In genomic region chr3:114402852-114403251, GRCh38 we compare ENCODE assay signal across 29 cellular contexts.
"Had no signal": no experiment of that assay in that cellular context is flagged by ENCODE, and none has a peak within 500 bp of the region (broad histone marks: within the 10 kb centered on the region; RNA-seq: fewer than 3 reads in every experiment).

No MANE protein-coding gene starts in this region.

- H3K36me3 ChIP-seq: adrenal gland had no signal

- H3K4me3 ChIP-seq: adrenal gland had no signal

- DNase-seq: activated B cell treated with CpG ODN at 0.5 μM for 24 hours; activated CD4-positive, alpha-beta memory T cell treated with anti-CD3 and anti-CD28 coated beads for 36 hours; activated CD4-positive, alpha-beta T cell treated with anti-CD3 and anti-CD28 coated beads for 4 hours; activated CD4-positive, alpha-beta T cell treated with anti-CD3 and anti-CD28 coated beads, Interleukin-2, amount 10 ng/mL, durations not matched to agents 24 days and 14 days; activated CD4-positive, alpha-beta T cell treated with anti-CD3 and anti-CD28 coated beads, Interleukin-2, amount 50 U/mL, for 1 hour; activated CD4-positive, alpha-beta T cell treated with anti-CD3 and anti-CD28 coated beads, Interleukin-2, amount 50 U/mL, for 4 hours; activated CD4-positive, CD25-positive, alpha-beta regulatory T cell treated with anti-CD3 and anti-CD28 coated beads, Interleukin-2, amount 50 U/mL, for 72 hours; activated CD8-positive, alpha-beta memory T cell treated with anti-CD3 and anti-CD28 coated beads, Interleukin-2, amount 50 U/mL, for 4 hours; activated CD8-positive, alpha-beta T cell treated with anti-CD3 and anti-CD28 coated beads for 36 hours; activated effector memory CD4-positive, alpha-beta T cell treated with anti-CD3 and anti-CD28 coated beads, Interleukin-2, amount 50 U/mL, for 16 hours; activated gamma-delta T cell treated with Interleukin-2 at 50 U/mL for 16 hours; activated naive CD4-positive, alpha-beta T cell; activated naive CD4-positive, alpha-beta T cell treated with anti-CD3 and anti-CD28 coated beads for 36 hours; activated naive CD4-positive, alpha-beta T cell treated with anti-CD3 and anti-CD28 coated beads, Interleukin-2, amount 50 U/mL, for 16 hours; activated naive CD8-positive, alpha-beta T cell treated with anti-CD3 and anti-CD28 coated beads for 36 hours; activated T-cell treated with anti-CD3 and anti-CD28 coated beads for 4 hours; activated T-cell treated with anti-CD3 and anti-CD28 coated beads, Interleukin-2, amount 50 U/mL, for 1 hour; activated T-cell treated with anti-CD3 and anti-CD28 coated beads, Interleukin-2, amount 50 U/mL, for 4 hours; activated T-cell treated with anti-CD3 and anti-CD28 coated beads, Interleukin-2, amount 50 U/mL, for 72 hours; adrenal gland; amniotic stem cell; aorta; central memory CD4-positive, alpha-beta T cell; T-helper 1 cell; T-helper 2 cell; T-helper 9 cell had no signal

- H3K9me3 ChIP-seq: adrenal gland had no signal

- H3K27me3 ChIP-seq: adrenal gland had no signal

- ATAC-seq: activated CD8-positive, alpha-beta T cell treated with anti-CD3 and anti-CD28 coated beads for 36 hours; activated naive CD4-positive, alpha-beta T cell treated with anti-CD3 and anti-CD28 coated beads, Interleukin-2, amount 50 U/mL, for 72 hours; activated T-cell treated with anti-CD3 and anti-CD28 coated beads, Interleukin-2, amount 50 U/mL, for 4 hours; activated T-cell treated with anti-CD3 and anti-CD28 coated beads, Interleukin-2, amount 50 U/mL, for 72 hours; activated T-helper 17 cell treated with anti-CD3 and anti-CD28 coated beads, Interleukin-2, amount 50 U/mL, for 72 hours had no signal

- H3K27ac ChIP-seq: adrenal gland, VCaP had no signal
